In genomic region chr9:76500056-76500455, GRCh38 we compare ENCODE assay signal across 1 cellular context.
TF ChIP-seq lines count a peak whose summit lies in the region.

No MANE protein-coding gene starts in this region.

TF ChIP-seq in GM12878, 131 proteins besides CTCF, POLR2A, EP300 and RAD21 (continued from another document):
- TF ChIP-seq, protein P1, sequence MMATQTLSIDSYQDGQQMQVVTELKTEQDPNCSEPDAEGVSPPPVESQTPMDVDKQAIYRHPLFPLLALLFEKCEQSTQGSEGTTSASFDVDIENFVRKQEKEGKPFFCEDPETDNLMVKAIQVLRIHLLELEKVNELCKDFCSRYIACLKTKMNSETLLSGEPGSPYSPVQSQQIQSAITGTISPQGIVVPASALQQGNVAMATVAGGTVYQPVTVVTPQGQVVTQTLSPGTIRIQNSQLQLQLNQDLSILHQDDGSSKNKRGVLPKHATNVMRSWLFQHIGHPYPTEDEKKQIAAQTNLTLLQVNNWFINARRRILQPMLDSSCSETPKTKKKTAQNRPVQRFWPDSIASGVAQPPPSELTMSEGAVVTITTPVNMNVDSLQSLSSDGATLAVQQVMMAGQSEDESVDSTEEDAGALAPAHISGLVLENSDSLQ (IDR thresholded peaks at IDR 0.05), result no peak
- TF ChIP-seq CREM (IDR thresholded peaks at IDR 0.05; ENCODE audit: low read depth), result no peak
TF ChIP-seq in GM12878: peak in this region for 0.
